Comparison of ENCODE assay signal across 14 cellular contexts in the genomic region with DNA sequence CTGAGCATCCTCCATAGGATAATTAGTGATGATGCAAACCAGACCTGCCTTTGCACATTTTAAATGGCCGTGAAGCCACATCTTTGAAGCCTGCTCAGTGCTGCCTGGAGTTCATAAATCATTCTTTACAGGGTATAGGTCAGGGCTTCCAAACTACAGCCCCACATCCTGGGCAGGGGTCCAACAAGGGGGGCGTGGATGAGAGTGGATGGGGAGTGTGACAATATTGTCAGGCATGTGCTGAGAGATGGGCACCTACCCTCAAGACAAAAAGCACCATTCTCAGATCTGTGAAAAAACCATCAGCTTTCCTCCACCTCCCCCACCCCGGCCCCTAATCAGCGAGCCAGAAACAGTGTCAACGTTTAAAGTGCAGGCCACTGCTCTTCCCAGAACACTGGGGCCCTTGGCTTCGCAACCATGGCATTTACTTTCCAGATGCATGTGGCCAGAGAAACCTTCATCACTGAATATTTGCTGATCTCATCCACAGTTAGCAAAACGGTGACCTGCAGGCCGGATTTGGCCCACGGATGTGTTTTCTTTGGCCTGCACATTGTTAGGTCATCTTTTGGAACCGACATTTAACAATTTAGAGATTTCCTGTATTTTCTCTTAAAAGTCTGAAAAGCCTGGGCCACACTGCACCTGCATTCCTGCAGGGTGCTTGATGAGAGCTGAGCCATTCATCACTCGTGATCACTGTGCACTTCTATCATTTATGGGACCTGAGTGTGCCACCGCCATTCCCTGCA.
A peak's percentile ranks its signal among the peaks of the same experiment; 100 is the strongest.
DNase-seq lines count a peak whose midpoint lies in the region; ATAC-seq and TF ChIP-seq lines count a peak whose summit lies in the region.
"Had no signal": no experiment of that assay in that cellular context is flagged by ENCODE, and none has a peak within 500 bp of the region (broad histone marks: within the 10 kb centered on the region; RNA-seq: fewer than 3 reads in every experiment).

No MANE protein-coding gene starts in this region.

- no peak for ATAC-seq in HG02798 (IDR thresholded peaks at IDR 0.05; ENCODE audit: poor library complexity, unreplicated experiment)

- CTCF ChIA-PET in AG04450 (lab: Charles Lee) = interaction anchor here (0.8 to 3.6 kb wide), 6 partner anchors 11 to 67 kb away, joined by 4 to 22 read pairs (median 9); no protein-coding TSS in a partner anchor

- no peaks in the 10 kb centered on the region for H3K27me3 ChIP-seq in AG04450 (ENCODE audit: control insufficient read depth, insufficient read depth, low read length)
- H3K27me3 ChIP-seq: breast epithelium had no signal

- peak overlapping the region; percentile 79 for H3K27ac ChIP-seq in AG04450 (ENCODE audit: low read depth, low read length)
- H3K27ac ChIP-seq: breast epithelium, C4-2B, parathyroid adenoma had no signal

- H3K9me3 ChIP-seq in AG04450 (ENCODE audit: control insufficient read depth, insufficient read depth, low read length) = no peaks in the 10 kb centered on the region
- H3K9me3 ChIP-seq: breast epithelium had no signal

- POLR2A ChIA-PET in AG04450 (lab: Yijun Ruan, JAX) = interaction anchor here (0.6 kb wide), 1 partner anchor 277 kb away, joined by 3 read pairs; no protein-coding TSS in a partner anchor

- DNase-seq in AG04450 (ENCODE audit: low read depth, low spot score) (peak; percentile 52), HT1080 (ENCODE audit: low read depth) (peak; percentile 81), dedifferentiated amniotic fluid mesenchymal stem cell (ENCODE audit: extremely low spot score) (peak; percentile 29), lung microvascular endothelial cell (ENCODE audit: low read depth in 2 of 2) (peak; percentile 82 to 90), T-helper 2 cell (no peak), NCI-H146 (lab: John Stamatoyannopoulos, UW) (no peak), NCI-H2107 (lab: John Stamatoyannopoulos, UW) (no peak)
- DNase-seq: activated CD4-positive, alpha-beta T cell treated with anti-CD3 and anti-CD28 coated beads, Interleukin-2, amount 10 ng/mL, durations not matched to agents 7 days and 5 days; hypothalamus; NCI-H187 had no signal

- TF ChIP-seq CTCF in AG04450 (IDR thresholded peaks at IDR 0.05; ENCODE audit: low read depth, low read length) = no peak

- H3K4me3 ChIP-seq in AG04450 (ENCODE audit: low read depth, low read length) = no peak overlapping the region
- H3K4me3 ChIP-seq: breast epithelium had no signal

Comparison
In these comparisons a context has a peak if more than half of its experiments do, and no peak if none do; other contexts are left out.
1. DNase-seq: peak in AG04450 (single experiment), HT1080 (single experiment), dedifferentiated amniotic fluid mesenchymal stem cell (single experiment) and lung microvascular endothelial cell (2 of 2); none in T-helper 2 cell (0 of 5), NCI-H146 (single experiment) and NCI-H2107 (single experiment).